ENCODE assay signal across 17 cellular contexts in genomic region chr7:7819442-7820247, GRCh38.
DNase-seq lines count a peak whose midpoint lies in the region; ATAC-seq, FAIRE-seq and TF ChIP-seq lines count a peak whose summit lies in the region.
"Had no signal": no experiment of that assay in that cellular context is flagged by ENCODE, and none has a peak within 500 bp of the region (broad histone marks: within the 10 kb centered on the region; RNA-seq: fewer than 3 reads in every experiment).

No MANE protein-coding gene starts in this region.

- H3K36me3 Mint-ChIP-seq in natural killer cell, result no peaks in the 10 kb centered on the region

- H3K4me1 Mint-ChIP-seq in natural killer cell, result peaks cover 42 to 43% of the 10 kb centered on the region in 2 donors

- no peak for DNase-seq in D721Med (ENCODE audit: insufficient read length, low spot score)
- DNase-seq in inferior parietal cortex (ENCODE audit: extremely low spot score), result no peak
- no peak for DNase-seq in NCI-H1105 (lab: John Stamatoyannopoulos, UW)
- DNase-seq in natural killer cell, result no peak
- no peak for DNase-seq in HepG2 (ENCODE audit: low spot score)
- DNase-seq: activated CD4-positive, alpha-beta T cell treated with anti-CD3 and anti-CD28 coated beads, Interleukin-2, amount 50 U/mL, for 48 hours; DND-41; foreskin keratinocyte; NCI-H774; stimulated activated CD4-positive, alpha-beta T cell treated with anti-CD3 and anti-CD28 coated beads, Interleukin-15, amount 100 ng/mL, for 24 hours had no signal

- H3K27ac ChIP-seq in HepG2 (ENCODE audit: extremely low read length, insufficient read depth, low read length), result no peak overlapping the region
- H3K27ac ChIP-seq: coronary artery, foreskin keratinocyte, neutrophil had no signal

- H3K9me3 Mint-ChIP-seq in natural killer cell, result no peaks in the 10 kb centered on the region

- H3K4me1 ChIP-seq in HepG2 (ENCODE audit: insufficient read depth, low read length), result peaks cover 11% of the 10 kb centered on the region
- H3K4me1 ChIP-seq: foreskin keratinocyte had no signal

- in situ Hi-C loops in HepG2 (cut with HindIII; ENCODE audit: extremely low pct_ligation_motif_present, low pct_unique_long_range_greater_than_20kb), result no loop called here

- no peaks in the 10 kb centered on the region for H3K27me3 ChIP-seq in HepG2 (ENCODE audit: control insufficient read depth in 1 of 2, insufficient read depth in 2 of 2, low read length in 2 of 2)
- H3K27me3 ChIP-seq: foreskin keratinocyte, neutrophil had no signal

- TF ChIP-seq EP300 in HepG2 (IDR thresholded peaks at IDR 0.05; ENCODE audit: low read depth in 2 of 2, low read length in 2 of 2), result no peak
- no peak for TF ChIP-seq EP300 in HepG2 (CRISPR knock-in tag; IDR thresholded peaks at IDR 0.05; ENCODE audit: borderline replicate concordance)

- TF ChIP-seq POLR2A in HepG2 (IDR thresholded peaks at IDR 0.05; ENCODE audit: insufficient read depth in 1 of 2, low read depth in 2 of 2, low read length in 2 of 2), result no peak

- no peaks in the 10 kb centered on the region for H3K9me3 ChIP-seq in HepG2 (ENCODE audit: low read length)
- H3K9me3 ChIP-seq: neutrophil had no signal

- no peaks in the 10 kb centered on the region for H4K20me1 ChIP-seq in HepG2 (ENCODE audit: insufficient read depth, low read length)

- no peak overlapping the region for H3K4me3 ChIP-seq in HepG2 (replicated peaks in 1 of 3; ENCODE audit: insufficient read depth in 1 of 3, low read depth in 2 of 3, low read length in 3 of 3)
- H3K4me3 ChIP-seq: coronary artery had no signal

- POLR2A ChIA-PET in HepG2 (lab: Yijun Ruan, JAX), result no interaction called here

- H2AFZ ChIP-seq in HepG2 (ENCODE audit: low read length), result no peak overlapping the region

- no peaks in the 10 kb centered on the region for H3K27me3 Mint-ChIP-seq in natural killer cell (ENCODE audit: low read depth in 2 of 2)
- H3K27me3 Mint-ChIP-seq: activated naive CD8-positive, alpha-beta T cell; stimulated activated naive CD8-positive, alpha-beta T cell treated with anti-CD3 and anti-CD28 coated beads, Interleukin-15, Interleukin-2, amounts not matched to agents 100 ng/mL and 50 ng/mL, for 24 hours had no signal

- no peak overlapping the region for H3K9ac ChIP-seq in HepG2 (ENCODE audit: insufficient read depth, low read depth, low read length)

- BruUV-seq in HepG2 (replicated peaks; lab: Mats Ljungman, UMichigan), result no TSS peak

- FAIRE-seq in D721Med (lab: Jason Lieb, UNC) (peak; percentile 55), HepG2 (lab: Jason Lieb, UNC) (no peak)

- no peaks in the 10 kb centered on the region for H3K79me2 ChIP-seq in HepG2 (ENCODE audit: insufficient read depth, low read length)

- ATAC-seq in GM19351 (IDR thresholded peaks at IDR 0.05; ENCODE audit: unreplicated experiment) (peak; percentile 34), HG02840 (IDR thresholded peaks at IDR 0.05; ENCODE audit: low FRiP score, unreplicated experiment) (peak; percentile 58), HG03558 (IDR thresholded peaks at IDR 0.05; ENCODE audit: extremely low read depth, unreplicated experiment) (peak; percentile 32), natural killer cell (no peak), HepG2 (no peak)
- ATAC-seq: foreskin keratinocyte had no signal

- TF ChIP-seq RAD21 in HepG2 (CRISPR knock-in tag; IDR thresholded peaks at IDR 0.05), result no peak

- H3K27ac Mint-ChIP-seq in natural killer cell, result no peak overlapping the region
- H3K27ac Mint-ChIP-seq: activated naive CD8-positive, alpha-beta T cell; stimulated activated naive CD8-positive, alpha-beta T cell treated with anti-CD3 and anti-CD28 coated beads, Interleukin-15, Interleukin-2, amounts not matched to agents 100 ng/mL and 50 ng/mL, for 24 hours had no signal

- no peak overlapping the region for H3K4me2 ChIP-seq in HepG2 (ENCODE audit: low read depth, low read length)

- TF ChIP-seq CTCF in D721Med (IDR thresholded peaks at IDR 0.05; ENCODE audit: insufficient read depth, missing control alignments) (no peak), natural killer cell (IDR thresholded peaks at IDR 0.05) (no peak), HepG2 (CRISPR knock-in tag; IDR thresholded peaks at IDR 0.05) (no peak)

- H3K36me3 ChIP-seq in HepG2 (replicated peaks in 1 of 2; ENCODE audit: control insufficient read depth in 1 of 2, insufficient read depth in 2 of 2, low read length in 2 of 2), result no peaks in the 10 kb centered on the region
- H3K36me3 ChIP-seq: neutrophil had no signal

- CTCF ChIA-PET in HepG2 (lab: Yijun Ruan, JAX; ENCODE audit: low intra/inter-chr PET ratio, low total read pairs), result no interaction called here

- H3K4me3 Mint-ChIP-seq in natural killer cell, result no peak overlapping the region
- H3K4me3 Mint-ChIP-seq: activated naive CD8-positive, alpha-beta T cell; stimulated activated naive CD8-positive, alpha-beta T cell treated with anti-CD3 and anti-CD28 coated beads, Interleukin-15, Interleukin-2, amounts not matched to agents 100 ng/mL and 50 ng/mL, for 24 hours had no signal

- intact Hi-C loops in natural killer cell (cut with micrococcal nuclease) (no loop called here), HepG2 (cut with micrococcal nuclease; ENCODE audit: unreplicated experiment) (no loop called here)

- WGBS in HepG2 (ENCODE audit: low lambda C conversion rate), result 86% methylated on average over 6 of the region's 6 CpGs

TF ChIP-seq in HepG2, 621 proteins besides CTCF, POLR2A, EP300 and RAD21 (continues in another document):
- TF ChIP-seq ZNF782 (CRISPR knock-in tag; IDR thresholded peaks at IDR 0.05; ENCODE audit: borderline replicate concordance), result no peak
- TF ChIP-seq, protein P1, sequence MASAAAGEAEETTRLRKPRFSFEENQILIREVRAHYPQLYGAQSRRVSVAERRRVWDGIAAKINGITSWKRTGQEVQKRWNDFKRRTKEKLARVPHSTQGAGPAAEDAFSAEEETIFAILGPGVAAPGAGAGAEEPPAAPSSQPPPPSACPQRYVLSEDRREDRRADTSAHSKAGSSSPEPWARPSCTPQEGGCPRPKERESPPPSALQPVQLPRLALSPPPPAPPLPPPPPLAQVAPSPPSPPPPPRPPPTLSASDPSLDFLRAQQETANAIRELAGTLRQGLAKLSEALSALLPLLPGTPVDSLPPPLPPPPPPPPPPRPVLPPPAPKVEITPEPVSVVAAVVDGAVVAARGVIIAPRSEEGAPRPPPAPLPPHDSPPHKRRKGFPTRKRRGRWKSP (CRISPR knock-in tag; IDR thresholded peaks at IDR 0.05), result no peak
- no peak for TF ChIP-seq ATAD3A (CRISPR knock-in tag; IDR thresholded peaks at IDR 0.05)
- no peak for TF ChIP-seq ZNF674 (CRISPR knock-in tag; IDR thresholded peaks at IDR 0.05; ENCODE audit: low read depth)
- TF ChIP-seq, protein P2, sequence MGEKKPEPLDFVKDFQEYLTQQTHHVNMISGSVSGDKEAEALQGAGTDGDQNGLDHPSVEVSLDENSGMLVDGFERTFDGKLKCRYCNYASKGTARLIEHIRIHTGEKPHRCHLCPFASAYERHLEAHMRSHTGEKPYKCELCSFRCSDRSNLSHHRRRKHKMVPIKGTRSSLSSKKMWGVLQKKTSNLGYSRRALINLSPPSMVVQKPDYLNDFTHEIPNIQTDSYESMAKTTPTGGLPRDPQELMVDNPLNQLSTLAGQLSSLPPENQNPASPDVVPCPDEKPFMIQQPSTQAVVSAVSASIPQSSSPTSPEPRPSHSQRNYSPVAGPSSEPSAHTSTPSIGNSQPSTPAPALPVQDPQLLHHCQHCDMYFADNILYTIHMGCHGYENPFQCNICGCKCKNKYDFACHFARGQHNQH (CRISPR knock-in tag; IDR thresholded peaks at IDR 0.05), result no peak
- TF ChIP-seq, protein P3, sequence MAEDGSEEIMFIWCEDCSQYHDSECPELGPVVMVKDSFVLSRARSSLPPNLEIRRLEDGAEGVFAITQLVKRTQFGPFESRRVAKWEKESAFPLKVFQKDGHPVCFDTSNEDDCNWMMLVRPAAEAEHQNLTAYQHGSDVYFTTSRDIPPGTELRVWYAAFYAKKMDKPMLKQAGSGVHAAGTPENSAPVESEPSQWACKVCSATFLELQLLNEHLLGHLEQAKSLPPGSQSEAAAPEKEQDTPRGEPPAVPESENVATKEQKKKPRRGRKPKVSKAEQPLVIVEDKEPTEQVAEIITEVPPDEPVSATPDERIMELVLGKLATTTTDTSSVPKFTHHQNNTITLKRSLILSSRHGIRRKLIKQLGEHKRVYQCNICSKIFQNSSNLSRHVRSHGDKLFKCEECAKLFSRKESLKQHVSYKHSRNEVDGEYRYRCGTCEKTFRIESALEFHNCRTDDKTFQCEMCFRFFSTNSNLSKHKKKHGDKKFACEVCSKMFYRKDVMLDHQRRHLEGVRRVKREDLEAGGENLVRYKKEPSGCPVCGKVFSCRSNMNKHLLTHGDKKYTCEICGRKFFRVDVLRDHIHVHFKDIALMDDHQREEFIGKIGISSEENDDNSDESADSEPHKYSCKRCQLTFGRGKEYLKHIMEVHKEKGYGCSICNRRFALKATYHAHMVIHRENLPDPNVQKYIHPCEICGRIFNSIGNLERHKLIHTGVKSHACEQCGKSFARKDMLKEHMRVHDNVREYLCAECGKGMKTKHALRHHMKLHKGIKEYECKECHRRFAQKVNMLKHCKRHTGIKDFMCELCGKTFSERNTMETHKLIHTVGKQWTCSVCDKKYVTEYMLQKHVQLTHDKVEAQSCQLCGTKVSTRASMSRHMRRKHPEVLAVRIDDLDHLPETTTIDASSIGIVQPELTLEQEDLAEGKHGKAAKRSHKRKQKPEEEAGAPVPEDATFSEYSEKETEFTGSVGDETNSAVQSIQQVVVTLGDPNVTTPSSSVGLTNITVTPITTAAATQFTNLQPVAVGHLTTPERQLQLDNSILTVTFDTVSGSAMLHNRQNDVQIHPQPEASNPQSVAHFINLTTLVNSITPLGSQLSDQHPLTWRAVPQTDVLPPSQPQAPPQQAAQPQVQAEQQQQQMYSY (CRISPR knock-in tag; IDR thresholded peaks at IDR 0.05), result no peak
- TF ChIP-seq ARHGAP35 (CRISPR knock-in tag; IDR thresholded peaks at IDR 0.05; ENCODE audit: borderline replicate concordance), result no peak
- no peak for TF ChIP-seq ZNF224 (CRISPR knock-in tag; IDR thresholded peaks at IDR 0.05)

Comparison
In these comparisons a context has a peak if more than half of its experiments do, and no peak if none do; other contexts are left out.
1. ATAC-seq: peak in GM19351 (single experiment), HG02840 (single experiment) and HG03558 (single experiment); none in natural killer cell (0 of 3) and HepG2 (single experiment).